34 cellular contexts compared by ENCODE assay signal in genomic region chr2:180591947-180592346, GRCh38.
"Had no signal": no experiment of that assay in that cellular context is flagged by ENCODE, and none has a peak within 500 bp of the region (broad histone marks: within the 10 kb centered on the region; RNA-seq: fewer than 3 reads in every experiment).

No MANE protein-coding gene starts in this region.

- DNase-seq: Karpas-422, Kasumi-1, MG63, MM.1S, MV-4-11, NCI-H1048, NCI-H1092, NCI-H1092 treated with DMSO at 0.1 percent for 48 hours, NCI-H1105, NCI-H1105 treated with DMSO at 0.1 percent for 48 hours, NCI-H1417, NCI-H1417 treated with DMSO at 0.1 percent for 48 hours, NCI-H1436, NCI-H1436 treated with DMSO at 0.1 percent for 48 hours, NCI-H146, NCI-H1694, NCI-H1694 treated with DMSO at 0.1 percent for 48 hours, NCI-H187, NCI-H187 treated with DMSO at 0.1 percent for 48 hours, NCI-H1930, NCI-H2029, NCI-H2029 treated with DMSO at 0.1 percent for 48 hours, NCI-H2081, NCI-H2081 treated with DMSO at 0.1 percent for 48 hours, NCI-H2107, NCI-H2171, NCI-H2171 treated with DMSO at 0.1 percent for 48 hours, NCI-H2227 treated with DMSO at 0.1 percent for 48 hours, NCI-H226, NCI-H345, NCI-H446, NCI-H446 treated with DMSO at 0.1 percent for 48 hours, NCI-H510A, NCI-H510A treated with DMSO at 0.1 percent for 48 hours had no signal

- H3K36me3 ChIP-seq: MG63 had no signal

- H3K27me3 ChIP-seq: MG63 had no signal

- H3K4me3 ChIP-seq: MG63 had no signal

- H3K9me3 ChIP-seq: MG63 had no signal
